In the genomic region with DNA sequence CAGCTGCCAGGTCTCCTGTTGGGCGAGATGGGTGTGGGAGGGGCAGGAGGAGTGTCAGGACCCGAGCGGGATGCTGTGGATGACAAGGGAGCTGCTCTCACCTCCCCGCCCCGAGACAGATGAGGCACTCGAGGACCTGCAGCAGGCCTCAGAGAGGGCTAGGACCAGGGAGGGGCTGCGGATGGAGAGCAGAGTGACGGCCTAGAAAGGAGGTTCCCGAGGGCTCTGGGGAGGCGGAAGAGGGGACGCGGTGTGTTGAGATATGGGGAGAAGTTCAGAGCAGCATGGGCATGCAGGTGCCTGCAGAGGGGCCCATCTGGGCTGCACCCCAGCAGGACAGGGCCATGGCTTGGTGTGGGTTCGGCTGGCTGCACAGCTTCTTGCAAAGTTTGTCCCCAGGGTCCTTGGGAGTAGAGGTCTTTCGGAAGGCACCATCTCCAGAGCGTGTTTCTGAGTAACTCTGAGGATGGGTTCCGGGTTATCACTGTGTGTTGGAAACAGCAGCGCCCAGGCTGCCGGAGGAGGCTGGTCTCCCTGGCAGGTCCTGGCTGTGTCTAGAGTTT, we compare ENCODE assay signal across 16 cellular contexts.
A peak's percentile ranks its signal among the peaks of the same experiment; 100 is the strongest.
DNase-seq lines count a peak whose midpoint lies in the region; ATAC-seq and TF ChIP-seq lines count a peak whose summit lies in the region.
"Had no signal": no experiment of that assay in that cellular context is flagged by ENCODE, and none has a peak within 500 bp of the region (broad histone marks: within the 10 kb centered on the region; RNA-seq: fewer than 3 reads in every experiment).

No MANE protein-coding gene starts in this region.

- H2AFZ ChIP-seq in Karpas-422 (ENCODE audit: low read length): peak overlapping the region; percentile 73; the same call in 1 of the 2 replicates
- no peak overlapping the region for H2AFZ ChIP-seq in neuronal stem cell (ENCODE audit: low read length)
- H2AFZ ChIP-seq: GM23248 had no signal

- H3K36me3 Mint-ChIP-seq in glutamatergic neuron (ENCODE audit: unreplicated experiment): peaks cover 9% of the 10 kb centered on the region
- H3K36me3 Mint-ChIP-seq: CD4-positive, alpha-beta memory T cell had no signal

- H2BK15ac ChIP-seq in neuronal stem cell (ENCODE audit: low read length): peak overlapping the region; percentile 32

- no peaks in the 10 kb centered on the region for H3K9me2 ChIP-seq in Karpas-422 (replicated peaks; ENCODE audit: insufficient read depth, low read length)

- H2BK12ac ChIP-seq in neuronal stem cell (ENCODE audit: low read length): no peak overlapping the region

- H3K79me1 ChIP-seq in neuronal stem cell (ENCODE audit: low read depth, low read length): no peaks in the 10 kb centered on the region

- WGBS in neuronal stem cell (ENCODE audit: extremely low coverage in 2 of 2, insufficient read length in 2 of 2, insufficient replicate concordance in 1 of 2), 2 donors: no CpG with 5 or more reads among the region's 18 CpGs
- 88% methylated on average over 17 to 18 of the region's 18 CpGs for WGBS in aorta, 2 donors

- peaks cover 14% of the 10 kb centered on the region for H3K9me3 Mint-ChIP-seq in glutamatergic neuron (ENCODE audit: unreplicated experiment)

- no peaks in the 10 kb centered on the region for H3K79me2 ChIP-seq in Karpas-422 (ENCODE audit: low read length)

- no peaks in the 10 kb centered on the region for H3K4me1 Mint-ChIP-seq in glutamatergic neuron (ENCODE audit: low read depth, unreplicated experiment)
- H3K4me1 Mint-ChIP-seq: B cell had no signal

- peaks cover 35% of the 10 kb centered on the region for H3K4me1 ChIP-seq in BLaER1
- H3K4me1 ChIP-seq in Karpas-422 (ENCODE audit: low read length): peaks cover 46% of the 10 kb centered on the region
- no peaks in the 10 kb centered on the region for H3K4me1 ChIP-seq in neuronal stem cell (ENCODE audit: control insufficient read depth in 2 of 2, insufficient read depth in 1 of 2, low read depth in 1 of 2, low read length in 2 of 2)
- no peaks in the 10 kb centered on the region for H3K4me1 ChIP-seq in aorta (ENCODE audit: control insufficient read depth in 1 of 2, insufficient read depth in 2 of 2, low read length in 2 of 2)
- H3K4me1 ChIP-seq: Caco-2, HAP-1 had no signal

- peak overlapping the region; percentile 14 for H3K23ac ChIP-seq in neuronal stem cell (ENCODE audit: low read depth, low read length, poor library complexity)

- no peaks in the 10 kb centered on the region; the same call in 1 of the 2 replicates for H3K9me3 ChIP-seq in BLaER1
- H3K9me3 ChIP-seq in Karpas-422 (ENCODE audit: low read length): no peaks in the 10 kb centered on the region
- no peaks in the 10 kb centered on the region for H3K9me3 ChIP-seq in neuronal stem cell (replicated peaks in 1 of 2; ENCODE audit: control insufficient read depth in 2 of 2, insufficient read depth in 1 of 2, low read depth in 1 of 2, low read length in 2 of 2)
- H3K9me3 ChIP-seq in aorta (ENCODE audit: control insufficient read depth, low read length): no peaks in the 10 kb centered on the region
- H3K9me3 ChIP-seq: Caco-2, HAP-1 had no signal

- peak overlapping the region; percentile 80 for H3K4me2 ChIP-seq in BLaER1
- peak overlapping the region; percentile 77 for H3K4me2 ChIP-seq in Karpas-422 (ENCODE audit: low read depth, low read length, poor library complexity, severe bottlenecking)
- H3K4me2 ChIP-seq in neuronal stem cell (ENCODE audit: insufficient read depth, low read length, poor library complexity, severe bottlenecking): no peak overlapping the region

- H3K9ac ChIP-seq in BLaER1 (no peak overlapping the region), Karpas-422 (ENCODE audit: low read length) (peak overlapping the region; percentile 49), neuronal stem cell (ENCODE audit: low read depth, low read length, poor library complexity) (no peak overlapping the region)
- H3K9ac ChIP-seq: GM23248 had no signal

- intact Hi-C loops in aorta (cut with DNase I): loop anchor here in 1 of 2 donors (2.0 to 10.0 kb wide), 2 partner anchors 55 to 297 kb away; no protein-coding TSS in a partner anchor

- 0 out of 2 replicates have a peak overlapping the region, but pooled peaks have one; percentile 4 for H3K27ac ChIP-seq in BLaER1
- H3K27ac ChIP-seq in Karpas-422 (ENCODE audit: low read length): peak overlapping the region; percentile 77
- H3K27ac ChIP-seq in neuronal stem cell (replicated peaks; ENCODE audit: low read length): no peak overlapping the region
- no peak overlapping the region for H3K27ac ChIP-seq in aorta (ENCODE audit: low read depth in 1 of 2, low read length in 2 of 2)
- H3K27ac ChIP-seq: 22Rv1, GM23248 had no signal

- H3K4ac ChIP-seq in neuronal stem cell (ENCODE audit: low read length): no peak overlapping the region

- H3K27me3 ChIP-seq in BLaER1 (no peaks in the 10 kb centered on the region), Karpas-422 (ENCODE audit: low read length) (no peaks in the 10 kb centered on the region), neuronal stem cell (ENCODE audit: control insufficient read depth in 3 of 3, insufficient read depth in 3 of 3, low read depth in 1 of 3, low read length in 3 of 3) (no peaks in the 10 kb centered on the region), aorta (ENCODE audit: control insufficient read depth in 1 of 2, insufficient read depth in 2 of 2, low read length in 1 of 2) (no peaks in the 10 kb centered on the region)

- H3K4me3 ChIP-seq in BLaER1 (peak overlapping the region; percentile 8; the same call in 1 of the 2 replicates), Karpas-422 (ENCODE audit: low read length) (peak overlapping the region; percentile 48), neuronal stem cell (ENCODE audit: low read length in 2 of 2) (no peak overlapping the region), aorta (ENCODE audit: low read length in 2 of 2) (no peak overlapping the region)
- H3K4me3 ChIP-seq: GM23248, HAP-1 had no signal

- no peak overlapping the region for H2BK120ac ChIP-seq in neuronal stem cell (ENCODE audit: low read depth, low read length)

- peak; percentile 27 for ATAC-seq in aorta (ENCODE audit: low FRiP score)

- peak overlapping the region; percentile 18 for H2AK5ac ChIP-seq in neuronal stem cell (ENCODE audit: low read depth, low read length)

- H3K14ac ChIP-seq in neuronal stem cell (ENCODE audit: low read length): peak overlapping the region; percentile 28

- H2BK5ac ChIP-seq in neuronal stem cell (ENCODE audit: low read length): no peak overlapping the region

- H4K20me1 ChIP-seq in BLaER1 (no peaks in the 10 kb centered on the region), Karpas-422 (ENCODE audit: insufficient read depth, low read depth, low read length) (no peaks in the 10 kb centered on the region; the same call in 1 of the 2 replicates)

- H3K4me3 Mint-ChIP-seq in glutamatergic neuron (ENCODE audit: unreplicated experiment): no peak overlapping the region
- H3K4me3 Mint-ChIP-seq: B cell; CD4-positive, alpha-beta memory T cell had no signal

- H3K18ac ChIP-seq in neuronal stem cell (ENCODE audit: low read length): peak overlapping the region; percentile 60

- peaks cover 1% of the 10 kb centered on the region for H3K27me3 Mint-ChIP-seq in glutamatergic neuron (ENCODE audit: unreplicated experiment)
- H3K27me3 Mint-ChIP-seq: B cell had no signal

- DNase-seq in Karpas-422: peak; percentile 94
- no peak for DNase-seq in neuronal stem cell (ENCODE audit: low spot score)
- DNase-seq in aorta: no peak
- no peak for DNase-seq in COR-L47 (lab: John Stamatoyannopoulos, UW)
- no peak for DNase-seq in HCEC 1CT
- DNase-seq in glutamatergic neuron: no peak
- DNase-seq: C1 segment of cervical spinal cord; Caco-2; CD4-positive, alpha-beta memory T cell; DMS153; DND-41; GM23248 had no signal

- H3K36me3 ChIP-seq in BLaER1: no peaks in the 10 kb centered on the region
- no peaks in the 10 kb centered on the region for H3K36me3 ChIP-seq in Karpas-422 (ENCODE audit: insufficient read depth, low read length)
- no peaks in the 10 kb centered on the region for H3K36me3 ChIP-seq in neuronal stem cell (replicated peaks in 1 of 2; ENCODE audit: control insufficient read depth in 2 of 2, insufficient read depth in 2 of 2, low read length in 2 of 2)
- H3K36me3 ChIP-seq in aorta (ENCODE audit: control insufficient read depth in 1 of 2, insufficient read depth in 2 of 2, low read length in 1 of 2): no peaks in the 10 kb centered on the region
- H3K36me3 ChIP-seq: HAP-1 had no signal

- TF ChIP-seq CTCF in glutamatergic neuron (IDR thresholded peaks at IDR 0.05; ENCODE audit: partially characterized antibody, unreplicated experiment): no peak

- H3K27ac Mint-ChIP-seq in glutamatergic neuron (ENCODE audit: unreplicated experiment): no peak overlapping the region
- H3K27ac Mint-ChIP-seq: B cell; CD4-positive, alpha-beta memory T cell had no signal

- no peak overlapping the region for H4K91ac ChIP-seq in neuronal stem cell (ENCODE audit: low read depth, low read length, poor library complexity)

- H4K8ac ChIP-seq in neuronal stem cell (ENCODE audit: low read depth, low read length): no peak overlapping the region

Comparison
In these comparisons a context has a peak if more than half of its experiments do, and no peak if none do; other contexts are left out.
1. H3K27ac ChIP-seq: peak in BLaER1 (single experiment) and Karpas-422 (single experiment); none in neuronal stem cell (single experiment) and aorta (0 of 2).
2. H3K4me3 ChIP-seq: peak in BLaER1 (single experiment) and Karpas-422 (single experiment); none in neuronal stem cell (0 of 2) and aorta (0 of 2).